Comparison of ENCODE assay signal across 1 cellular context in the genomic region with DNA sequence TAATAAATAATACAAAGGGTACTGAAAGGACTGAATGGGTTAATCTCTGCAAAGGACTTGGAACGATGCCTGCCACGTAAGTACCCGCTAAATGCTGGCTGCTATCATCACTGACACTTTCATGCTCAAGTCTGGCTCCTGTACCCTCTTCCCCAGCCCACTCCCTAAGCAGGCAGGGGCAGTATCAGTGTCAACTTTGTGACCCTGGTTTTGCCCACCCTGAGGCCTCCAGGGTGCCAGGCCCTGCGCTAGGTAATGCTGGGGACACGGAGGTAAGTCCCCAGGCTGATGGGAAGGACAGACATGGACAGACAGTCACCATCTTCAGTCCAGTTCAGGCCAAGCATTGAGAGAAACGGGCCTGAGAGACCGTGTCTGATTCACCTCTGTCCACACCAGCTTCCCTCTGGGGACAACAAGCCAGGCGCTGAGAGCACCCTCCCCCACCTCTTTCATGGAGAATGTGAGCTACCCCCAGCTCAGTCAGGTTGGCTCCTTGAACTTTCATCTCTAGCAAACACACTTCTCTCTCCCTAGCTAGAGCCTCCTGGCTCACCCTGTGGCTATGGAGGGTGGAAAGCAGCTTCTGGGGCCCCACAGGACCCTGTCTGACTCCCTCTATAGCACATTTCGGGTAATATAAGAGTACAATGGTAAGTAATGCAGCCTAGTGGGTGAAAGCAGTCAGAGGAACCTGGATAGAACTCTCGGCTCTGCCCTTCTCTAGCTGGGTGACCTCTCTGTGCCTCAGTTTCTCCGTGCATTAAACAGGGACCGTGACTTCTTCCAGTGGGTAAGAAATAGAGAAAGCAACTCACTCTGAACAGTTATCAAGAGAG.
TF ChIP-seq lines count a peak whose summit lies in the region.

No MANE protein-coding gene starts in this region.

TF ChIP-seq in HepG2, 621 proteins besides CTCF, POLR2A, EP300 and RAD21 (continued from another document and continues in another):
- TF ChIP-seq, protein P1, sequence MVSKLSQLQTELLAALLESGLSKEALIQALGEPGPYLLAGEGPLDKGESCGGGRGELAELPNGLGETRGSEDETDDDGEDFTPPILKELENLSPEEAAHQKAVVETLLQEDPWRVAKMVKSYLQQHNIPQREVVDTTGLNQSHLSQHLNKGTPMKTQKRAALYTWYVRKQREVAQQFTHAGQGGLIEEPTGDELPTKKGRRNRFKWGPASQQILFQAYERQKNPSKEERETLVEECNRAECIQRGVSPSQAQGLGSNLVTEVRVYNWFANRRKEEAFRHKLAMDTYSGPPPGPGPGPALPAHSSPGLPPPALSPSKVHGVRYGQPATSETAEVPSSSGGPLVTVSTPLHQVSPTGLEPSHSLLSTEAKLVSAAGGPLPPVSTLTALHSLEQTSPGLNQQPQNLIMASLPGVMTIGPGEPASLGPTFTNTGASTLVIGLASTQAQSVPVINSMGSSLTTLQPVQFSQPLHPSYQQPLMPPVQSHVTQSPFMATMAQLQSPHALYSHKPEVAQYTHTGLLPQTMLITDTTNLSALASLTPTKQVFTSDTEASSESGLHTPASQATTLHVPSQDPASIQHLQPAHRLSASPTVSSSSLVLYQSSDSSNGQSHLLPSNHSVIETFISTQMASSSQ (IDR thresholded peaks at IDR 0.05; ENCODE audit: low read depth), result 0 out of 2 replicates have a peak, but pooled peaks have one; percentile 8
- TF ChIP-seq, protein P1 (CRISPR knock-in tag; IDR thresholded peaks at IDR 0.05; ENCODE audit: borderline replicate concordance), result peak; percentile 58; the same call in 1 of the 2 replicates
- TF ChIP-seq RFXANK (CRISPR knock-in tag; IDR thresholded peaks at IDR 0.05), result no peak
- TF ChIP-seq, protein P2, sequence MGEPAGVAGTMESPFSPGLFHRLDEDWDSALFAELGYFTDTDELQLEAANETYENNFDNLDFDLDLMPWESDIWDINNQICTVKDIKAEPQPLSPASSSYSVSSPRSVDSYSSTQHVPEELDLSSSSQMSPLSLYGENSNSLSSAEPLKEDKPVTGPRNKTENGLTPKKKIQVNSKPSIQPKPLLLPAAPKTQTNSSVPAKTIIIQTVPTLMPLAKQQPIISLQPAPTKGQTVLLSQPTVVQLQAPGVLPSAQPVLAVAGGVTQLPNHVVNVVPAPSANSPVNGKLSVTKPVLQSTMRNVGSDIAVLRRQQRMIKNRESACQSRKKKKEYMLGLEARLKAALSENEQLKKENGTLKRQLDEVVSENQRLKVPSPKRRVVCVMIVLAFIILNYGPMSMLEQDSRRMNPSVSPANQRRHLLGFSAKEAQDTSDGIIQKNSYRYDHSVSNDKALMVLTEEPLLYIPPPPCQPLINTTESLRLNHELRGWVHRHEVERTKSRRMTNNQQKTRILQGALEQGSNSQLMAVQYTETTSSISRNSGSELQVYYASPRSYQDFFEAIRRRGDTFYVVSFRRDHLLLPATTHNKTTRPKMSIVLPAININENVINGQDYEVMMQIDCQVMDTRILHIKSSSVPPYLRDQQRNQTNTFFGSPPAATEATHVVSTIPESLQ (CRISPR knock-in tag; conservative IDR thresholded peaks at IDR 0.05), result no peak; the same call in 1 of the 2 replicates
- TF ChIP-seq ZNF350 (CRISPR knock-in tag; IDR thresholded peaks at IDR 0.05; ENCODE audit: borderline replicate concordance, low read depth), result peak; percentile 44; the same call in 1 of the 2 replicates
- TF ChIP-seq ZBTB3 (CRISPR knock-in tag; IDR thresholded peaks at IDR 0.05; ENCODE audit: borderline replicate concordance, low read depth), result no peak
- TF ChIP-seq FOXK2 (IDR thresholded peaks at IDR 0.05), result peak; percentile 85
- TF ChIP-seq, protein P3, sequence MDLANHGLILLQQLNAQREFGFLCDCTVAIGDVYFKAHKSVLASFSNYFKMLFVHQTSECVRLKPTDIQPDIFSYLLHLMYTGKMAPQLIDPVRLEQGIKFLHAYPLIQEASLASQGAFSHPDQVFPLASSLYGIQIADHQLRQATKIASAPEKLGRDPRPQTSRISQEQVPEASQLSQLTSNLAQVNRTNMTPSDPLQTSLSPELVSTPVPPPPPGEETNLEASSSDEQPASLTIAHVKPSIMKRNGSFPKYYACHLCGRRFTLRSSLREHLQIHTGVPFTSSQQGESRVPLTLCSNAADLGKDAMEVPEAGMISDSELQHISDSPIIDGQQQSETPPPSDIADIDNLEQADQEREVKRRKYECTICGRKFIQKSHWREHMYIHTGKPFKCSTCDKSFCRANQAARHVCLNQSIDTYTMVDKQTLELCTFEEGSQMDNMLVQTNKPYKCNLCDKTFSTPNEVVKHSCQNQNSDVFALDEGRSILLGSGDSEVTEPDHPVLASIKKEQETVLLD (CRISPR knock-in tag; IDR thresholded peaks at IDR 0.05; ENCODE audit: low read depth), result no peak
- TF ChIP-seq CHD2 (IDR thresholded peaks at IDR 0.05; ENCODE audit: low read depth, low read length), result peak; percentile 38; the same call in 1 of the 2 replicates
- TF ChIP-seq WIZ (CRISPR knock-in tag; IDR thresholded peaks at IDR 0.05), result no peak
- no peak for TF ChIP-seq ARNT2 (CRISPR knock-in tag; IDR thresholded peaks at IDR 0.05; ENCODE audit: low read depth)
- no peak for TF ChIP-seq GPN1 (CRISPR knock-in tag; IDR thresholded peaks at IDR 0.05; ENCODE audit: borderline replicate concordance)
- TF ChIP-seq NR2C2 (CRISPR knock-in tag; IDR thresholded peaks at IDR 0.05; ENCODE audit: borderline replicate concordance), result peak; percentile 78; the same call in 1 of the 2 replicates
- TF ChIP-seq SSRP1 (CRISPR knock-in tag; IDR thresholded peaks at IDR 0.05), result 0 out of 2 replicates have a peak, but pooled peaks have one; percentile 59
- no peak for TF ChIP-seq NBN (conservative IDR thresholded peaks at IDR 0.05)
- TF ChIP-seq ZNF780A (CRISPR knock-in tag; IDR thresholded peaks at IDR 0.05), result no peak
- TF ChIP-seq, protein P4, sequence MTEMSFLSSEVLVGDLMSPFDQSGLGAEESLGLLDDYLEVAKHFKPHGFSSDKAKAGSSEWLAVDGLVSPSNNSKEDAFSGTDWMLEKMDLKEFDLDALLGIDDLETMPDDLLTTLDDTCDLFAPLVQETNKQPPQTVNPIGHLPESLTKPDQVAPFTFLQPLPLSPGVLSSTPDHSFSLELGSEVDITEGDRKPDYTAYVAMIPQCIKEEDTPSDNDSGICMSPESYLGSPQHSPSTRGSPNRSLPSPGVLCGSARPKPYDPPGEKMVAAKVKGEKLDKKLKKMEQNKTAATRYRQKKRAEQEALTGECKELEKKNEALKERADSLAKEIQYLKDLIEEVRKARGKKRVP (CRISPR knock-in tag; IDR thresholded peaks at IDR 0.05), result 0 out of 4 replicates have a peak, but pooled peaks of 1 of the 2 experiments have one; percentile 7
- TF ChIP-seq, protein P5, sequence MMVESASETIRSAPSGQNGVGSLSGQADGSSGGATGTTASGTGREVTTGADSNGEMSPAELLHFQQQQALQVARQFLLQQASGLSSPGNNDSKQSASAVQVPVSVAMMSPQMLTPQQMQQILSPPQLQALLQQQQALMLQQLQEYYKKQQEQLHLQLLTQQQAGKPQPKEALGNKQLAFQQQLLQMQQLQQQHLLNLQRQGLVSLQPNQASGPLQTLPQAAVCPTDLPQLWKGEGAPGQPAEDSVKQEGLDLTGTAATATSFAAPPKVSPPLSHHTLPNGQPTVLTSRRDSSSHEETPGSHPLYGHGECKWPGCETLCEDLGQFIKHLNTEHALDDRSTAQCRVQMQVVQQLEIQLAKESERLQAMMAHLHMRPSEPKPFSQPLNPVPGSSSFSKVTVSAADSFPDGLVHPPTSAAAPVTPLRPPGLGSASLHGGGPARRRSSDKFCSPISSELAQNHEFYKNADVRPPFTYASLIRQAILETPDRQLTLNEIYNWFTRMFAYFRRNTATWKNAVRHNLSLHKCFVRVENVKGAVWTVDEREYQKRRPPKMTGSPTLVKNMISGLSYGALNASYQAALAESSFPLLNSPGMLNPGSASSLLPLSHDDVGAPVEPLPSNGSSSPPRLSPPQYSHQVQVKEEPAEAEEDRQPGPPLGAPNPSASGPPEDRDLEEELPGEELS (CRISPR knock-in tag; IDR thresholded peaks at IDR 0.05), result peak; percentile 82
- TF ChIP-seq, protein P6, sequence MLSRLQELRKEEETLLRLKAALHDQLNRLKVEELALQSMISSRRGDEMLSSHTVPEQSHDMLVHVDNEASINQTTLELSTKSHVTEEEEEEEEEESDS (CRISPR knock-in tag; IDR thresholded peaks at IDR 0.05; ENCODE audit: borderline replicate concordance), result no peak
- TF ChIP-seq ZNF234 (CRISPR knock-in tag; conservative IDR thresholded peaks at IDR 0.05), result no peak
- TF ChIP-seq, protein P7, sequence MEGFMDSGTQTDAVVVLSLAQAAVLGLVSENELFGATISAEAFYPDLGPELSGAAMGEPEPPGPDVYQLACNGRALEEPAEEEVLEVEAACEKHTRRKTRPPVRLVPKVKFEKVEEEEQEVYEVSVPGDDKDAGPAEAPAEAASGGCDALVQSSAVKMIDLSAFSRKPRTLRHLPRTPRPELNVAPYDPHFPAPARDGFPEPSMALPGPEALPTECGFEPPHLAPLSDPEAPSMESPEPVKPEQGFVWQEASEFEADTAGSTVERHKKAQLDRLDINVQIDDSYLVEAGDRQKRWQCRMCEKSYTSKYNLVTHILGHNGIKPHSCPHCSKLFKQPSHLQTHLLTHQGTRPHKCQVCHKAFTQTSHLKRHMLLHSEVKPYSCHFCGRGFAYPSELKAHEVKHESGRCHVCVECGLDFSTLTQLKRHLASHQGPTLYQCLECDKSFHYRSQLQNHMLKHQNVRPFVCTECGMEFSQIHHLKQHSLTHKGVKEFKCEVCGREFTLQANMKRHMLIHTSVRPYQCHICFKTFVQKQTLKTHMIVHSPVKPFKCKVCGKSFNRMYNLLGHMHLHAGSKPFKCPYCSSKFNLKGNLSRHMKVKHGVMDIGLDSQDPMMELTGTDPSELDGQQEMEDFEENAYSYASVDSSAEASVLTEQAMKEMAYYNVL (CRISPR knock-in tag; IDR thresholded peaks at IDR 0.05; ENCODE audit: borderline replicate concordance), result 0 out of 2 replicates have a peak, but pooled peaks have one; percentile 27
- no peak for TF ChIP-seq POGZ (CRISPR knock-in tag; IDR thresholded peaks at IDR 0.05)
- TF ChIP-seq, protein P8, sequence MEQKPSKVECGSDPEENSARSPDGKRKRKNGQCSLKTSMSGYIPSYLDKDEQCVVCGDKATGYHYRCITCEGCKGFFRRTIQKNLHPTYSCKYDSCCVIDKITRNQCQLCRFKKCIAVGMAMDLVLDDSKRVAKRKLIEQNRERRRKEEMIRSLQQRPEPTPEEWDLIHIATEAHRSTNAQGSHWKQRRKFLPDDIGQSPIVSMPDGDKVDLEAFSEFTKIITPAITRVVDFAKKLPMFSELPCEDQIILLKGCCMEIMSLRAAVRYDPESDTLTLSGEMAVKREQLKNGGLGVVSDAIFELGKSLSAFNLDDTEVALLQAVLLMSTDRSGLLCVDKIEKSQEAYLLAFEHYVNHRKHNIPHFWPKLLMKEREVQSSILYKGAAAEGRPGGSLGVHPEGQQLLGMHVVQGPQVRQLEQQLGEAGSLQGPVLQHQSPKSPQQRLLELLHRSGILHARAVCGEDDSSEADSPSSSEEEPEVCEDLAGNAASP (CRISPR knock-in tag; IDR thresholded peaks at IDR 0.05; ENCODE audit: borderline replicate concordance), result no peak; the same call in 1 of the 2 replicates
- peak; percentile 85 for TF ChIP-seq HNRNPH1 (optimal IDR thresholded peaks at IDR 0.05; ENCODE audit: low read depth, low read length)
- TF ChIP-seq ZNF20 (CRISPR knock-in tag; IDR thresholded peaks at IDR 0.05), result no peak
- peak; percentile 78; the same call in 1 of the 2 replicates for TF ChIP-seq HDAC1 (CRISPR knock-in tag; IDR thresholded peaks at IDR 0.05)
- no peak for TF ChIP-seq ZSCAN12 (CRISPR knock-in tag; IDR thresholded peaks at IDR 0.05)
- TF ChIP-seq, protein P9, sequence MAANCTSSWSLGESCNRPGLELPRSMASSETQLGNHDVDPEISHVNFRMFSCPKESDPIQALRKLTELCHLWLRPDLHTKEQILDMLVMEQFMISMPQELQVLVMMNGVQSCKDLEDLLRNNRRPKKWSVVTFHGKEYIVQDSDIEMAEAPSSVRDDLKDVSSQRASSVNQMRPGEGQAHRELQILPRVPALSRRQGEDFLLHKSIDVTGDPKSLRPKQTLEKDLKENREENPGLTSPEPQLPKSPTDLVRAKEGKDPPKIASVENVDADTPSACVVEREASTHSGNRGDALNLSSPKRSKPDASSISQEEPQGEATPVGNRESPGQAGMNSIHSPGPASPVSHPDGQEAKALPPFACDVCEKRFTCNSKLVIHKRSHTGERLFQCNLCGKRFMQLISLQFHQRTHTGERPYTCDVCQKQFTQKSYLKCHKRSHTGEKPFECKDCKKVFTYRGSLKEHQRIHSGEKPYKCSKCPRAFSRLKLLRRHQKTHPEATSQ (CRISPR knock-in tag; IDR thresholded peaks at IDR 0.05; ENCODE audit: borderline replicate concordance), result no peak
- peak; percentile 88 for TF ChIP-seq HNF4G (IDR thresholded peaks at IDR 0.05; ENCODE audit: borderline replicate concordance, low read depth, low read length)
- peak; percentile 51; the same call in 1 of the 2 replicates for TF ChIP-seq HNF4G (CRISPR knock-in tag; IDR thresholded peaks at IDR 0.05; ENCODE audit: borderline replicate concordance, low read depth)
- TF ChIP-seq MYNN (CRISPR knock-in tag; IDR thresholded peaks at IDR 0.05; ENCODE audit: low read depth), result no peak
- TF ChIP-seq, protein P10, sequence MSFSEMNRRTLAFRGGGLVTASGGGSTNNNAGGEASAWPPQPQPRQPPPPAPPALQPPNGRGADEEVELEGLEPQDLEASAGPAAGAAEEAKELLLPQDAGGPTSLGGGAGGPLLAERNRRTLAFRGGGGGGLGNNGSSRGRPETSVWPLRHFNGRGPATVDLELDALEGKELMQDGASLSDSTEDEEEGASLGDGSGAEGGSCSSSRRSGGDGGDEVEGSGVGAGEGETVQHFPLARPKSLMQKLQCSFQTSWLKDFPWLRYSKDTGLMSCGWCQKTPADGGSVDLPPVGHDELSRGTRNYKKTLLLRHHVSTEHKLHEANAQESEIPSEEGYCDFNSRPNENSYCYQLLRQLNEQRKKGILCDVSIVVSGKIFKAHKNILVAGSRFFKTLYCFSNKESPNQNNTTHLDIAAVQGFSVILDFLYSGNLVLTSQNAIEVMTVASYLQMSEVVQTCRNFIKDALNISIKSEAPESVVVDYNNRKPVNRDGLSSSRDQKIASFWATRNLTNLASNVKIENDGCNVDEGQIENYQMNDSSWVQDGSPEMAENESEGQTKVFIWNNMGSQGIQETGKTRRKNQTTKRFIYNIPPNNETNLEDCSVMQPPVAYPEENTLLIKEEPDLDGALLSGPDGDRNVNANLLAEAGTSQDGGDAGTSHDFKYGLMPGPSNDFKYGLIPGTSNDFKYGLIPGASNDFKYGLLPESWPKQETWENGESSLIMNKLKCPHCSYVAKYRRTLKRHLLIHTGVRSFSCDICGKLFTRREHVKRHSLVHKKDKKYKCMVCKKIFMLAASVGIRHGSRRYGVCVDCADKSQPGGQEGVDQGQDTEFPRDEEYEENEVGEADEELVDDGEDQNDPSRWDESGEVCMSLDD (CRISPR knock-in tag; IDR thresholded peaks at IDR 0.05; ENCODE audit: borderline replicate concordance), result no peak
- no peak for TF ChIP-seq ZFYVE20 (CRISPR knock-in tag; IDR thresholded peaks at IDR 0.05; ENCODE audit: borderline replicate concordance, low read depth)
- TF ChIP-seq HOXA5 (CRISPR knock-in tag; IDR thresholded peaks at IDR 0.05), result 0 out of 2 replicates have a peak, but pooled peaks have one; percentile 9
- TF ChIP-seq ONECUT2 (CRISPR knock-in tag; IDR thresholded peaks at IDR 0.05), result 0 out of 2 replicates have a peak, but pooled peaks have one; percentile 28
